In the genomic region with DNA sequence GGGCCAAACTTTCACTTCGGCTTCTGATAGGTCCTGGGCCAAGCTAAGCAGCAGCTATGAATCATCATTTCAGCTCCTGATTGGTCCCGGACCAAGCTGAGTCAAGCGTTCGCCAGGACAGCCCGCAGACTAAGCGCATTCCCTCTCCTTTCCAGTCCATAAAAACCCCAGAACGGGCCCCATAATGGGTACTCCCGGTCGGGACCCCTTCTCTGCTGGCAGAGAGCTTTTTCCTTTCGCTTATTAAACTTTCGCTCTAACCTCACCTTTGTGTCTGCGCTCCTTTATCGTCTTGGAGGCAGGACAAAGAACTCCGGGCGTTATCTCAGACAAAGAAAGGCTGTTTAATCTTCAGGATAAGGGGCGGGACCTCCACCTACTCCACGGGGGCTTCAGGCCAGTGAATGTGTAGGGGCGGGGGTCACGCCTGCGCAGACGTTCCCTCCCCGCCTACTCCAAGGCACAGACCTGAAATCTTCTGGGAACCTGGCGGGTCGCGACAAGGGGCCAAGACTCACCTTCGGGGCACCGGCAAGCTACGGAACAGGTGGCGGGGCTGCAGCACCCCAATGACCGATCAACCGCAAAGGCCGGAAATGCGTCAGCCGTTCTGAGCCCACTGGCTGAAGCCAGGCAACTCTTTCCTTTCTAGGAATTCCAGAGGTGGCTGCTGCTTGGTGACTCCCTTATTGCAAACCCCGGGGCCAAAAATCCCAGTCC, we compare ENCODE assay signal across 1 cellular context.
TF ChIP-seq lines count a peak whose summit lies in the region.

Gene ZSCAN31 (minus strand): TSS at position 585 of the 720 bp plus-strand sequence. CDS start 6,465 bp downstream, outside the sequence.

TF ChIP-seq in K562, 482 proteins besides CTCF, POLR2A, EP300 and RAD21 (continued from another document):
- TF ChIP-seq ZC3H11A (IDR thresholded peaks at IDR 0.05; ENCODE audit: low read depth, low read length) (no peak), RHOXF2B (CRISPR knock-in tag; conservative IDR thresholded peaks at IDR 0.05) (0 out of 2 replicates have a peak, but pooled peaks have one; percentile 3), ZNF41 (CRISPR knock-in tag; conservative IDR thresholded peaks at IDR 0.05) (0 out of 2 replicates have a peak, but pooled peaks have one; percentile 13), E2F5 (CRISPR knock-in tag; IDR thresholded peaks at IDR 0.05) (no peak; the same call in 1 of the 2 replicates), ELF2 (CRISPR knock-in tag; IDR thresholded peaks at IDR 0.05) (no peak), PRMT5 (CRISPR knock-in tag; IDR thresholded peaks at IDR 0.05) (no peak), RFX1 (IDR thresholded peaks at IDR 0.05) (no peak), ZFP91 (CRISPR knock-in tag; IDR thresholded peaks at IDR 0.05) (no peak), CLOCK (CRISPR knock-in tag; IDR thresholded peaks at IDR 0.05; ENCODE audit: borderline replicate concordance) (no peak), HDAC8 (tag; IDR thresholded peaks at IDR 0.05) (peak; percentile 62; the same call in 1 of the 2 replicates), FOXK1 (CRISPR knock-in tag; IDR thresholded peaks at IDR 0.05; ENCODE audit: borderline replicate concordance) (peak; percentile 91; the same call in 1 of the 2 replicates), ELF4 (CRISPR knock-in tag; IDR thresholded peaks at IDR 0.05) (peak; percentile 5; the same call in 1 of the 2 replicates), GABPA (tag; conservative IDR thresholded peaks at IDR 0.05; ENCODE audit: low read depth) (peak; percentile 91), ETV1 (tag; conservative IDR thresholded peaks at IDR 0.05; ENCODE audit: low read depth) (peak; percentile 77), CHD1 (IDR thresholded peaks at IDR 0.05; ENCODE audit: low read length) (peak; percentile 79), HNRNPK (IDR thresholded peaks at IDR 0.05; ENCODE audit: low read depth, low read length, poor library complexity, severe bottlenecking) (no peak), POLR3G (IDR thresholded peaks at IDR 0.05; ENCODE audit: extremely low read depth, insufficient read length, insufficient replicate concordance) (no peak)
- TF ChIP-seq, protein P1, sequence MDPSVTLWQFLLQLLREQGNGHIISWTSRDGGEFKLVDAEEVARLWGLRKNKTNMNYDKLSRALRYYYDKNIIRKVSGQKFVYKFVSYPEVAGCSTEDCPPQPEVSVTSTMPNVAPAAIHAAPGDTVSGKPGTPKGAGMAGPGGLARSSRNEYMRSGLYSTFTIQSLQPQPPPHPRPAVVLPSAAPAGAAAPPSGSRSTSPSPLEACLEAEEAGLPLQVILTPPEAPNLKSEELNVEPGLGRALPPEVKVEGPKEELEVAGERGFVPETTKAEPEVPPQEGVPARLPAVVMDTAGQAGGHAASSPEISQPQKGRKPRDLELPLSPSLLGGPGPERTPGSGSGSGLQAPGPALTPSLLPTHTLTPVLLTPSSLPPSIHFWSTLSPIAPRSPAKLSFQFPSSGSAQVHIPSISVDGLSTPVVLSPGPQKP (CRISPR knock-in tag; IDR thresholded peaks at IDR 0.05) = no peak
- TF ChIP-seq, protein P2, sequence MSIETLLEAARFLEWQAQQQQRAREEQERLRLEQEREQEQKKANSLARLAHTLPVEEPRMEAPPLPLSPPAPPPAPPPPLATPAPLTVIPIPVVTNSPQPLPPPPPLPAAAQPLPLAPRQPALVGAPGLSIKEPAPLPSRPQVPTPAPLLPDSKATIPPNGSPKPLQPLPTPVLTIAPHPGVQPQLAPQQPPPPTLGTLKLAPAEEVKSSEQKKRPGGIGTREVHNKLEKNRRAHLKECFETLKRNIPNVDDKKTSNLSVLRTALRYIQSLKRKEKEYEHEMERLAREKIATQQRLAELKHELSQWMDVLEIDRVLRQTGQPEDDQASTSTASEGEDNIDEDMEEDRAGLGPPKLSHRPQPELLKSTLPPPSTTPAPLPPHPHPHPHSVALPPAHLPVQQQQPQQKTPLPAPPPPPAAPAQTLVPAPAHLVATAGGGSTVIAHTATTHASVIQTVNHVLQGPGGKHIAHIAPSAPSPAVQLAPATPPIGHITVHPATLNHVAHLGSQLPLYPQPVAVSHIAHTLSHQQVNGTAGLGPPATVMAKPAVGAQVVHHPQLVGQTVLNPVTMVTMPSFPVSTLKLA (conservative IDR thresholded peaks at IDR 0.05) = peak in 1 of 2 experiments; percentile 22; a peak in 1 of 4 replicates
TF ChIP-seq in K562: peak in this region for 196.
